In the genomic region with DNA sequence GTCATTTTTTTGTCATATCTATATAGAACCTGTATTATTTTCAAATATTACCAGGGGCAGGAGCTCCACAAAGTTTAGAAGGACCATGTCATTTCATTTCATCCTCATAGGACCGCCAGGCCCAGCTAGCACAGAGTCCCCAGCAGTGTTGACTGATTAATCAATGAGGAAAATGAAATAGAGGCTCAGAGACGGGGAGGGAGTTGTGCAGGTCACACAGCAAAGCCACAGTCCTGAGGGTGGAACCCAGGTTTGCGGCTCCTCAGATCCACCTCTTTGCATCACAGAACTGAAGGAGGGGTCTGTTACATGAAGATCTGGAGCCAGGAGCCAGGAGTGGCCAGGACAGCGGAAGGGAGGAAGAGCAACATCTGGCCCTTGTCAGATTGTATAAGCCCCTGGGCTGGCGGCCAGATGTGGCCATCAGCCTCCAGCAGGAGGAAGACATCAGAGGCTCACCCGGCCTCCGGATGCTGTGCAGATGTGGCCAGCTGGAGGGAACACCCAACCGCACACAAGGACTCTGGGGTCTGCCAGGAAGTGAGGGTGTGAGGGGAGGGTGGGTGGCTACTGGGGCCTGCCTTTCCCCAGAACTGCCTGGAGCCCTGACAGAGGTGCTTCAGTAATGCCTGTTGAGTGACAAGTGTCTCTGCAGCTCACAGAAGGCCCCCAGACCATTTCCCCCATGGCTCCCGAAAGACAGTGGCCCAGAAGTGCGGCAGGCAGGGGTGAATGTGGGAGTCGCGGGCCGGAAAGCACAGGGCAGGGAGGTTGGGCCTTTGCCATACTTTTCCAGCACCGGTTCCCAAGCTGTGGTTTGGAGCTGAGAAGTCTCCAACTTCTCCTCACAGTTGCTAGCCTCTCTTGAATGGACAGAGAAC, we compare ENCODE assay signal across 13 cellular contexts. TPM values are rescaled to one million over a fixed set of nuclear protein-coding genes. Genes with fewer than 3 reads are reported as not detected.
DNase-seq lines count a peak whose midpoint lies in the region; ATAC-seq and TF ChIP-seq lines count a peak whose summit lies in the region.
"Had no signal": no experiment of that assay in that cellular context is flagged by ENCODE, and none has a peak within 500 bp of the region (broad histone marks: within the 10 kb centered on the region; RNA-seq: fewer than 3 reads in every experiment).

No MANE protein-coding gene starts in this region.

- no peaks in the 10 kb centered on the region for H4K20me1 ChIP-seq in PC-3 (ENCODE audit: low read length)

- BruUV-seq in PC-3 (replicated peaks; lab: Mats Ljungman, UMichigan): no TSS peak

- TF ChIP-seq POLR2A in thyroid gland (IDR thresholded peaks at IDR 0.05): no peak

- H3K36me3 ChIP-seq in SK-N-MC (ENCODE audit: insufficient read depth, low read length): no peaks in the 10 kb centered on the region
- no peaks in the 10 kb centered on the region for H3K36me3 ChIP-seq in thyroid gland
- H3K36me3 ChIP-seq in PC-3 (ENCODE audit: low read depth, low read length): no peaks in the 10 kb centered on the region
- H3K36me3 ChIP-seq: cardiac muscle cell had no signal

- H3K27ac Mint-ChIP-seq in mesothelial cell of epicardium: peak overlapping the region; percentile 16
- H3K27ac Mint-ChIP-seq in activated CD4-positive, alpha-beta memory T cell treated with anti-CD3 and anti-CD28 coated beads for 36 hours: no peak overlapping the region
- H3K27ac Mint-ChIP-seq: H9 had no signal

- CTCF ChIA-PET in PC-3 (lab: Charles Lee): no interaction called here
- CTCF ChIA-PET in activated CD4-positive, alpha-beta memory T cell treated with anti-CD3 and anti-CD28 coated beads for 36 hours (lab: Charles Lee): interaction anchor here (0.6 to 0.8 kb wide), 2 partner anchors 29 to 224 kb away, joined by 3 read pairs; no protein-coding TSS in a partner anchor

- H3K27ac ChIP-seq in SK-N-MC (peak overlapping the region; percentile 14; the same call in 1 of the 2 replicates), thyroid gland (peak overlapping the region in 2 of 3 donors; percentile 5 to 8), PC-3 (ENCODE audit: low read length) (no peak overlapping the region)
- H3K27ac ChIP-seq: cardiac muscle cell had no signal

- intact Hi-C loops in thyroid gland (cut with DNase I): no loop called here
- intact Hi-C loops in PC-3 (cut with micrococcal nuclease): loop anchor here (5.0 kb wide), 1 partner anchor 50 kb away; no protein-coding TSS in a partner anchor
- intact Hi-C loops in activated CD4-positive, alpha-beta memory T cell treated with anti-CD3 and anti-CD28 coated beads for 36 hours (cut with micrococcal nuclease): no loop called here

- H3K27me3 ChIP-seq in thyroid gland (no peaks in the 10 kb centered on the region), PC-3 (ENCODE audit: low read length) (no peaks in the 10 kb centered on the region)

- 76 to 83% methylated on average over 10 to 14 of the region's 14 CpGs for WGBS in thyroid gland, 2 donors

- POLR2A ChIA-PET in PC-3 (lab: Charles Lee; ENCODE audit: unreplicated experiment): no interaction called here
- POLR2A ChIA-PET in activated CD4-positive, alpha-beta memory T cell treated with anti-CD3 and anti-CD28 coated beads for 36 hours (lab: Charles Lee): no interaction called here

- no peak for TF ChIP-seq CTCF in mesothelial cell of epicardium (IDR thresholded peaks at IDR 0.05; ENCODE audit: unreplicated experiment)
- TF ChIP-seq CTCF in thyroid gland (IDR thresholded peaks at IDR 0.05): no peak
- TF ChIP-seq CTCF in PC-3 (conservative IDR thresholded peaks at IDR 0.05; ENCODE audit: low read depth, low read length): no peak

- no peak overlapping the region for H3K4me3 ChIP-seq in SK-N-MC
- H3K4me3 ChIP-seq in thyroid gland (replicated peaks in 1 of 3): no peak overlapping the region
- H3K4me3 ChIP-seq in PC-3 (ENCODE audit: low read length): no peak overlapping the region
- H3K4me3 ChIP-seq: cardiac muscle cell had no signal

- no peaks in the 10 kb centered on the region for H3K9me3 ChIP-seq in SK-N-MC (ENCODE audit: low read depth, low read length)
- H3K9me3 ChIP-seq in thyroid gland: no peaks in the 10 kb centered on the region
- H3K9me3 ChIP-seq in PC-3 (ENCODE audit: low read length): no peaks in the 10 kb centered on the region

- H3K4me2 ChIP-seq in PC-3 (ENCODE audit: low read length): no peak overlapping the region

- H3K4me3 Mint-ChIP-seq in mesothelial cell of epicardium: no peak overlapping the region
- H3K4me3 Mint-ChIP-seq in activated CD4-positive, alpha-beta memory T cell treated with anti-CD3 and anti-CD28 coated beads for 36 hours: no peak overlapping the region
- H3K4me3 Mint-ChIP-seq: H9 had no signal

- H3K9me2 ChIP-seq in PC-3 (replicated peaks; ENCODE audit: low read length): no peaks in the 10 kb centered on the region

- ATAC-seq in PC-3: no peak
- no peak for ATAC-seq in HG03521 (IDR thresholded peaks at IDR 0.05; ENCODE audit: unreplicated experiment)

- H2AFZ ChIP-seq in PC-3 (ENCODE audit: low read length): no peak overlapping the region

- H3K9ac ChIP-seq in SK-N-MC (ENCODE audit: insufficient read length): no peak overlapping the region
- no peak overlapping the region for H3K9ac ChIP-seq in PC-3 (ENCODE audit: low read length)

- H3K36me3 Mint-ChIP-seq in mesothelial cell of epicardium: no peaks in the 10 kb centered on the region
- H3K36me3 Mint-ChIP-seq in activated CD4-positive, alpha-beta memory T cell treated with anti-CD3 and anti-CD28 coated beads for 36 hours: no peaks in the 10 kb centered on the region

- no peaks in the 10 kb centered on the region for H3K79me2 ChIP-seq in PC-3 (ENCODE audit: low read length)

- H3K4me1 ChIP-seq in thyroid gland (peaks cover 7 to 27% of the 10 kb centered on the region in 2 donors), PC-3 (ENCODE audit: insufficient read depth, low read length) (peaks cover 5% of the 10 kb centered on the region; the same call in 1 of the 2 replicates)

- H3K27me3 Mint-ChIP-seq in mesothelial cell of epicardium (ENCODE audit: low read depth): peaks cover 47% of the 10 kb centered on the region
- H3K27me3 Mint-ChIP-seq in activated CD4-positive, alpha-beta memory T cell treated with anti-CD3 and anti-CD28 coated beads for 36 hours: no peaks in the 10 kb centered on the region

- H3F3A ChIP-seq in PC-3 (ENCODE audit: low read length, unreplicated experiment): no peaks in the 10 kb centered on the region

- no peak for DNase-seq in SK-N-MC (ENCODE audit: low read depth, low spot score)
- peak; percentile 18 for DNase-seq in fibroblast of gingiva (ENCODE audit: low read depth)
- peak in 1 of 2 experiments; percentile 51 for DNase-seq in mesothelial cell of epicardium (ENCODE audit: low spot score in 2 of 2, unreplicated experiment in 2 of 2)
- peak; percentile 30 to 33 for DNase-seq in thyroid gland
- no peak for DNase-seq in PC-3
- no peak for DNase-seq in occipital lobe (lab: John Stamatoyannopoulos, UW)
- no peak for DNase-seq in activated CD4-positive, alpha-beta memory T cell treated with anti-CD3 and anti-CD28 coated beads for 36 hours
- DNase-seq: COR-L47, glutamatergic neuron, H9, NCI-H2171 had no signal

- peaks cover 9% of the 10 kb centered on the region for H3K4me1 Mint-ChIP-seq in mesothelial cell of epicardium
- peaks cover 15% of the 10 kb centered on the region for H3K4me1 Mint-ChIP-seq in activated CD4-positive, alpha-beta memory T cell treated with anti-CD3 and anti-CD28 coated beads for 36 hours (ENCODE audit: low read depth)

- H3K9me3 Mint-ChIP-seq in mesothelial cell of epicardium: no peaks in the 10 kb centered on the region
- no peaks in the 10 kb centered on the region for H3K9me3 Mint-ChIP-seq in activated CD4-positive, alpha-beta memory T cell treated with anti-CD3 and anti-CD28 coated beads for 36 hours

RNA-seq across cellular contexts. Expression of a gene that starts 21.2 kb away (rescaled TPM):
- total RNA-seq in mesothelial cell of epicardium (0.29 to 0.67 TPM (median 0.31 TPM) in 3 replicates), thyroid gland (10 to 100 TPM in 2 of 4 donors, 1 to 10 TPM in 2; 3.6 to 16.8 (median 9.9) TPM), PC-3 (2014; rRNA removed) (not detected in 2 replicates), occipital lobe (0.94 TPM)
- under 1 TPM; 0.12 to 0.24 TPM for total RNA-seq in activated CD4-positive, alpha-beta memory T cell treated with anti-CD3 and anti-CD28 coated beads for 36 hours
- total RNA-seq: cardiac muscle cell had no signal

RNA-seq across cellular contexts. Expression of a gene that starts 28.5 kb away (rescaled TPM):
- total RNA-seq in mesothelial cell of epicardium (0.76 to 1.2 TPM (median 1.1 TPM) in 3 replicates), thyroid gland (1 to 10 TPM in 1 of 4 donors, under 1 TPM in 3; 0.40 to 2.5 (median 0.57) TPM), PC-3 (2014; rRNA removed) (0.33 TPM in 1 of 2 replicates, not detected in the other), occipital lobe (2.2 TPM)
- under 1 TPM in 1 of 2 experiments, not detected in 1; 0.24 TPM for total RNA-seq in activated CD4-positive, alpha-beta memory T cell treated with anti-CD3 and anti-CD28 coated beads for 36 hours

RNA-seq across cellular contexts. Expression of a gene that starts 38.2 kb away (rescaled TPM):
- total RNA-seq in mesothelial cell of epicardium (not detected in 3 replicates), thyroid gland (not detected), PC-3 (2014; rRNA removed) (not detected in 2 replicates), occipital lobe (not detected)
- total RNA-seq in activated CD4-positive, alpha-beta memory T cell treated with anti-CD3 and anti-CD28 coated beads for 36 hours: not detected
- total RNA-seq: cardiac muscle cell, H9 had no signal

Comparison
In these comparisons a context has a peak if more than half of its experiments do, and no peak if none do; other contexts are left out.
1. DNase-seq: peak in fibroblast of gingiva (single experiment) and thyroid gland (2 of 2); none in SK-N-MC (single experiment), PC-3 (single experiment), occipital lobe (single experiment) and activated CD4-positive, alpha-beta memory T cell treated with anti-CD3 and anti-CD28 coated beads for 36 hours (single experiment).